In the genomic region with DNA sequence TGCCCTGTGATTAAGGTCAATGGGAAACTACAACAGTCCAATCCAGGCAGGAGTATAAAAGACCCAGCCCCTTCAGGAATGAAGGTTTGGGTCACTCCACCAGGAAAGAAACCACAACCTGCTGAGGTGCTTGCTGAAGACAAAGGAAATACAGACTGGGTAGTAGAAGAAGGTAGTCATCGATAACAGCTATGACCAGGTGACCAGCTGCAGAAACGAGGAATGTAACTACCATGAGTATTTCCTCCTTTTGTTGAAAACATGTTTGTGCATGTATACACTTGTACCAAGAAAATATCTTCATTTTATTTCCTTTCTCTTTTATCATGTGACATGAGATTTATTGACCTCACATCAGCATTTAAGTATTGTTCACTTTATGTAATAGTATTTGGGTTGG, we compare ENCODE assay signal across 9 cellular contexts.
"Had no signal": no experiment of that assay in that cellular context is flagged by ENCODE, and none has a peak within 500 bp of the region (broad histone marks: within the 10 kb centered on the region; RNA-seq: fewer than 3 reads in every experiment).

No MANE protein-coding gene starts in this region.

- H3K4me2 ChIP-seq: KMS-11 had no signal

- ATAC-seq: HepG2, K562 had no signal

- H3K36me3 Mint-ChIP-seq: IgD-negative memory B cell had no signal

- DNase-seq: IMR-90, KBM-7, KG1 had no signal

- H3K4me3 Mint-ChIP-seq: IgD-negative memory B cell had no signal

- H3K27ac Mint-ChIP-seq: IgD-negative memory B cell had no signal

- FAIRE-seq: HepG2, HTR-8/SVneo, K562 had no signal

- H3K27me3 Mint-ChIP-seq: IgD-negative memory B cell had no signal

- H3K4me1 Mint-ChIP-seq: IgD-negative memory B cell had no signal

- H3K4me3 ChIP-seq: K562 had no signal

- H3K9ac ChIP-seq: KMS-11 had no signal

- H3K27ac ChIP-seq: HL-60, KMS-11 had no signal
